Comparison of ENCODE assay signal across 13 cellular contexts in genomic region chr2:197008229-197008628, GRCh38.
DNase-seq lines count a peak whose midpoint lies in the region; ATAC-seq and TF ChIP-seq lines count a peak whose summit lies in the region.
"Had no signal": no experiment of that assay in that cellular context is flagged by ENCODE, and none has a peak within 500 bp of the region (broad histone marks: within the 10 kb centered on the region; RNA-seq: fewer than 3 reads in every experiment).

No MANE protein-coding gene starts in this region.

- ATAC-seq in PC-3 (peak; percentile 68), HG03159 (IDR thresholded peaks at IDR 0.05; ENCODE audit: unreplicated experiment) (no peak), GM19467 (IDR thresholded peaks at IDR 0.05; ENCODE audit: unreplicated experiment) (no peak)

- peaks cover 16% of the 10 kb centered on the region for H3K4me1 ChIP-seq in PC-3 (ENCODE audit: insufficient read depth, low read length)
- H3K4me1 ChIP-seq: prostate gland had no signal

- BruUV-seq in PC-3 (replicated peaks; lab: Mats Ljungman, UMichigan) = no TSS peak

- H3K36me3 ChIP-seq in PC-3 (ENCODE audit: low read depth, low read length) (no peaks in the 10 kb centered on the region), neural cell (ENCODE audit: insufficient read depth, low read length) (no peaks in the 10 kb centered on the region)
- H3K36me3 ChIP-seq: prostate gland had no signal

- H3K4me3 ChIP-seq in PC-3 (ENCODE audit: low read length) = no peak overlapping the region
- no peak overlapping the region for H3K4me3 ChIP-seq in neural cell (ENCODE audit: low read length)
- no peak overlapping the region for H3K4me3 ChIP-seq in coronary artery
- H3K4me3 ChIP-seq: lung, prostate gland had no signal

- no peak for TF ChIP-seq EP300 in neural cell (conservative IDR thresholded peaks at IDR 0.05; ENCODE audit: poor library complexity, severe bottlenecking)

- peak overlapping the region; percentile 36; the same call in 1 of the 2 replicates for H3K27ac ChIP-seq in PC-3 (ENCODE audit: low read length)
- H3K27ac ChIP-seq in epithelial cell of prostate = peak overlapping the region; percentile 53
- peak overlapping the region; percentile 55 for H3K27ac ChIP-seq in neural cell (ENCODE audit: low read length)
- no peak overlapping the region for H3K27ac ChIP-seq in coronary artery
- H3K27ac ChIP-seq: prostate gland, VCaP had no signal

- TF ChIP-seq CTCF in PC-3 (conservative IDR thresholded peaks at IDR 0.05; ENCODE audit: low read depth, low read length) = no peak
- no peak for TF ChIP-seq CTCF in neural cell (IDR thresholded peaks at IDR 0.05; ENCODE audit: poor library complexity, severe bottlenecking)
- no peak for TF ChIP-seq CTCF in coronary artery (IDR thresholded peaks at IDR 0.05)

- H3K4me2 ChIP-seq in PC-3 (ENCODE audit: low read length) (peak overlapping the region; percentile 58), neural cell (ENCODE audit: low read length) (no peak overlapping the region)

- H2AFZ ChIP-seq in PC-3 (ENCODE audit: low read length) (no peak overlapping the region), neural cell (ENCODE audit: low read depth, low read length) (no peak overlapping the region)

- H3F3A ChIP-seq in PC-3 (ENCODE audit: low read length, unreplicated experiment) (no peaks in the 10 kb centered on the region), neural cell (ENCODE audit: insufficient read depth, low read length, poor library complexity, severe bottlenecking) (peaks cover 3% of the 10 kb centered on the region)

- peak; percentile 19 for DNase-seq in G401 (ENCODE audit: low spot score)
- peak; percentile 80 for DNase-seq in PC-3
- DNase-seq in epithelial cell of prostate (ENCODE audit: low read depth, low spot score) = peak; percentile 43
- no peak for DNase-seq in coronary artery (ENCODE audit: low spot score)
- DNase-seq: head of caudate nucleus; Right ventricle myocardium superior; stimulated activated CD4-positive, alpha-beta T cell treated with anti-CD3 and anti-CD28 coated beads, Interleukin-4, amount 100 ng/mL, for 1 hour had no signal

- H3K9me2 ChIP-seq in PC-3 (replicated peaks; ENCODE audit: low read length) = no peaks in the 10 kb centered on the region
- H3K9me2 ChIP-seq in neural cell (ENCODE audit: insufficient read depth, low read length) = no peaks in the 10 kb centered on the region

- CTCF ChIA-PET in PC-3 (lab: Charles Lee) = no interaction called here

- POLR2A ChIA-PET in PC-3 (lab: Charles Lee; ENCODE audit: unreplicated experiment) = no interaction called here

- intact Hi-C loops in PC-3 (cut with micrococcal nuclease) = no loop called here

- H3K9ac ChIP-seq in PC-3 (ENCODE audit: low read length) = no peak overlapping the region
- H3K9ac ChIP-seq in neural cell (ENCODE audit: low read length) = no peak overlapping the region

- H3K27me3 ChIP-seq in PC-3 (ENCODE audit: low read length) (no peaks in the 10 kb centered on the region), neural cell (ENCODE audit: insufficient read depth, low read depth, low read length) (no peaks in the 10 kb centered on the region)

- no peaks in the 10 kb centered on the region for H3K9me3 ChIP-seq in PC-3 (ENCODE audit: low read length)
- H3K9me3 ChIP-seq in neural cell (ENCODE audit: low read length) = no peaks in the 10 kb centered on the region
- H3K9me3 ChIP-seq: prostate gland had no signal

- in situ Hi-C loops in G401 (cut with HindIII; ENCODE audit: low sequenced_read_pairs) = no loop called here

- H3K79me2 ChIP-seq in PC-3 (ENCODE audit: low read length) (no peaks in the 10 kb centered on the region), neural cell (replicated peaks; ENCODE audit: insufficient read depth, low read length) (no peaks in the 10 kb centered on the region)

- TF ChIP-seq RAD21 in neural cell (conservative IDR thresholded peaks at IDR 0.05) = no peak

- no peaks in the 10 kb centered on the region for H4K20me1 ChIP-seq in PC-3 (ENCODE audit: low read length)
- H4K20me1 ChIP-seq in neural cell (ENCODE audit: insufficient read depth) = no peaks in the 10 kb centered on the region

TF ChIP-seq in neural cell, 6 proteins besides CTCF, POLR2A, EP300 and RAD21:
- no peak for TF ChIP-seq POLR2AphosphoS5 (IDR thresholded peaks at IDR 0.05)
- no peak for TF ChIP-seq SMC3 (conservative IDR thresholded peaks at IDR 0.05; ENCODE audit: poor library complexity)
- no peak for TF ChIP-seq MXI1 (conservative IDR thresholded peaks at IDR 0.05; ENCODE audit: poor library complexity, severe bottlenecking)
- TF ChIP-seq REST (IDR thresholded peaks at IDR 0.05; ENCODE audit: borderline replicate concordance) = no peak
- no peak for TF ChIP-seq TAF1 (IDR thresholded peaks at IDR 0.05; ENCODE audit: low read depth)
- no peak for TF ChIP-seq EZH2 (IDR thresholded peaks at IDR 0.05; ENCODE audit: borderline replicate concordance, insufficient read depth, low read length, poor library complexity, severe bottlenecking)
TF ChIP-seq in neural cell: peak in this region for 0.

Comparison
In these comparisons a context has a peak if more than half of its experiments do, and no peak if none do; other contexts are left out.
1. H3K27ac ChIP-seq: peak in PC-3 (single experiment), epithelial cell of prostate (single experiment) and neural cell (single experiment); none in coronary artery (0 of 2).